ENCODE assay signal across 8 cellular contexts in genomic region chr9:113580041-113580953, GRCh38.
DNase-seq lines count a peak whose midpoint lies in the region; ATAC-seq and TF ChIP-seq lines count a peak whose summit lies in the region.

No MANE protein-coding gene starts in this region.

- H3K36me3 Mint-ChIP-seq in activated naive CD4-positive, alpha-beta T cell treated with anti-CD3 and anti-CD28 coated beads, Interleukin-2, amount 50 U/mL, for 24 hours: peaks cover 3% of the 10 kb centered on the region

- DNase-seq in EH (ENCODE audit: low read depth): peak; percentile 33
- peak; percentile 58 for DNase-seq in OCI-LY7 (ENCODE audit: low spot score)
- DNase-seq in hippocampal formation (lab: John Stamatoyannopoulos, UW): peak; percentile 27 to 60
- peak; percentile 14 to 41 for DNase-seq in stimulated activated CD4-positive, alpha-beta T cell treated with anti-CD3 and anti-CD28 coated beads, Interleukin-1b, Interleukin-23, amount 100 ng/mL, for 1 hour (ENCODE audit: low read depth in 2 of 2)
- no peak for DNase-seq in DMS114 treated with DMSO at 0.1 percent for 48 hours (lab: John Stamatoyannopoulos, UW; ENCODE audit: unreplicated experiment)
- DNase-seq in D341Med (ENCODE audit: low spot score): no peak

- peak overlapping the region; percentile 88 for H3K4me3 Mint-ChIP-seq in activated naive CD4-positive, alpha-beta T cell treated with anti-CD3 and anti-CD28 coated beads, Interleukin-2, amount 50 U/mL, for 24 hours

- POLR2A ChIA-PET in OCI-LY7 (lab: Charles Lee): interaction anchor here (0.5 to 6.1 kb wide), 14 partner anchors 22 to 357 kb away, joined by 3 to 61 read pairs (median 4); partner anchors contain the start of genes C9orf43, CDC26, POLE3 and PRPF4

- no peaks in the 10 kb centered on the region for H3K9me2 ChIP-seq in OCI-LY7 (ENCODE audit: insufficient read depth, low read length)

- intact Hi-C loops in OCI-LY7 (cut with micrococcal nuclease; ENCODE audit: unreplicated experiment): loop anchor here (10.0 kb wide), 1 partner anchor 275 kb away; the partner anchor contains the start of gene RNF183

- peaks cover 83% of the 10 kb centered on the region for H3K4me1 ChIP-seq in OCI-LY7 (ENCODE audit: insufficient read depth, low read length, poor library complexity, severe bottlenecking)

- TF ChIP-seq CTCF in OCI-LY7 (conservative IDR thresholded peaks at IDR 0.05; ENCODE audit: low read length): no peak

- peak overlapping the region; percentile 77 for H3K4me2 ChIP-seq in OCI-LY7 (ENCODE audit: low read length)

- no peaks in the 10 kb centered on the region for H4K20me1 ChIP-seq in OCI-LY7 (ENCODE audit: insufficient read depth, low read length)

- peak overlapping the region; percentile 96 for H3K27ac Mint-ChIP-seq in activated naive CD4-positive, alpha-beta T cell treated with anti-CD3 and anti-CD28 coated beads, Interleukin-2, amount 50 U/mL, for 24 hours

- no peak for ATAC-seq in HG03095 (IDR thresholded peaks at IDR 0.05; ENCODE audit: unreplicated experiment)

- H3K36me3 ChIP-seq in OCI-LY7 (ENCODE audit: insufficient read depth, low read length): peaks cover 19% of the 10 kb centered on the region

- no peaks in the 10 kb centered on the region for H3K27me3 Mint-ChIP-seq in activated naive CD4-positive, alpha-beta T cell treated with anti-CD3 and anti-CD28 coated beads, Interleukin-2, amount 50 U/mL, for 24 hours

- CTCF ChIA-PET in OCI-LY7 (lab: Charles Lee; ENCODE audit: unreplicated experiment): interaction anchor here (0.6 to 1.9 kb wide), 8 partner anchors 8 to 125 kb away, joined by 3 to 8 read pairs (median 3); no protein-coding TSS in a partner anchor

- H3K9me3 ChIP-seq in OCI-LY7 (ENCODE audit: low read length): no peaks in the 10 kb centered on the region

- peak overlapping the region; percentile 52 for H3K4me3 ChIP-seq in OCI-LY7 (ENCODE audit: low read depth, low read length, poor library complexity, severe bottlenecking)

- BruUV-seq in OCI-LY7 (replicated peaks; lab: Mats Ljungman, UMichigan): no TSS peak

- H3K4me1 Mint-ChIP-seq in activated naive CD4-positive, alpha-beta T cell treated with anti-CD3 and anti-CD28 coated beads, Interleukin-2, amount 50 U/mL, for 24 hours: peaks cover 84% of the 10 kb centered on the region

- no peaks in the 10 kb centered on the region for H3K9me3 Mint-ChIP-seq in activated naive CD4-positive, alpha-beta T cell treated with anti-CD3 and anti-CD28 coated beads, Interleukin-2, amount 50 U/mL, for 24 hours

- H3K79me2 ChIP-seq in OCI-LY7 (ENCODE audit: insufficient read depth, low read depth, low read length): no peaks in the 10 kb centered on the region

- peak overlapping the region; percentile 96 for H3K27ac ChIP-seq in OCI-LY7 (ENCODE audit: low read depth, low read length, poor library complexity, severe bottlenecking)

- peak overlapping the region; percentile 0; the same call in 1 of the 2 replicates for H2AFZ ChIP-seq in OCI-LY7 (ENCODE audit: low read length)

Comparison
In these comparisons a context has a peak if more than half of its experiments do, and no peak if none do; other contexts are left out.
1. DNase-seq: peak in EH (single experiment), OCI-LY7 (single experiment), hippocampal formation (2 of 2) and stimulated activated CD4-positive, alpha-beta T cell treated with anti-CD3 and anti-CD28 coated beads, Interleukin-1b, Interleukin-23, amount 100 ng/mL, for 1 hour (2 of 2); none in DMS114 treated with DMSO at 0.1 percent for 48 hours (single experiment) and D341Med (single experiment).